18 cellular contexts compared by ENCODE assay signal in genomic region chr2:15412779-15413178, GRCh38.
DNase-seq lines count a peak whose midpoint lies in the region; ATAC-seq and TF ChIP-seq lines count a peak whose summit lies in the region.
"Had no signal": no experiment of that assay in that cellular context is flagged by ENCODE, and none has a peak within 500 bp of the region (broad histone marks: within the 10 kb centered on the region; RNA-seq: fewer than 3 reads in every experiment).

No MANE protein-coding gene starts in this region.

- no peak overlapping the region for H3K4me3 ChIP-seq in cardiac muscle cell
- no peak overlapping the region for H3K4me3 ChIP-seq in right cardiac atrium (ENCODE audit: low read length)
- H3K4me3 ChIP-seq in left ventricle myocardium inferior = no peak overlapping the region
- H3K4me3 ChIP-seq in trophoblast cell (ENCODE audit: low read depth, low read length) = no peak overlapping the region
- H3K4me3 ChIP-seq: BLaER1, K562, MG63, PC-9 had no signal

- peak; percentile 11 for DNase-seq in cardiac muscle cell (ENCODE audit: low read depth in 1 of 2, low spot score in 1 of 2)
- no peak for DNase-seq in right cardiac atrium
- peak; percentile 3 for DNase-seq in MV-4-11 (lab: John Stamatoyannopoulos, UW)
- DNase-seq in left ventricle myocardium inferior = no peak
- no peak for DNase-seq in NCI-H2107 (lab: John Stamatoyannopoulos, UW)
- DNase-seq in trophoblast cell = no peak
- DNase-seq: CD4-positive, CD25-positive, alpha-beta regulatory T cell; H7; MG63; NCI-H1105; NCI-H146; NCI-H2029; NCI-H526 treated with DMSO at 0.1 percent for 48 hours; PC-9; SHP77 had no signal

- 72% methylated on average over 6 of the region's 6 CpGs for WGBS in right cardiac atrium
- 100% methylated on average over 1 of the region's 6 CpGs for WGBS in trophoblast cell (ENCODE audit: extremely low coverage, insufficient coverage, insufficient read length)

- H3K4me1 ChIP-seq in cardiac muscle cell (ENCODE audit: low read depth) = peaks cover 15% of the 10 kb centered on the region
- H3K4me1 ChIP-seq in right cardiac atrium (ENCODE audit: control insufficient read depth, insufficient read depth, low read length) = peaks cover 2% of the 10 kb centered on the region
- H3K4me1 ChIP-seq in left ventricle myocardium inferior = peaks cover 12% of the 10 kb centered on the region
- no peaks in the 10 kb centered on the region for H3K4me1 ChIP-seq in trophoblast cell (ENCODE audit: control insufficient read depth in 1 of 2, insufficient read depth in 2 of 2, low read length in 2 of 2)
- H3K4me1 ChIP-seq: BLaER1 had no signal

- H2AK5ac ChIP-seq in trophoblast cell (ENCODE audit: low read length) = no peak overlapping the region

- no peak overlapping the region for H4K91ac ChIP-seq in trophoblast cell (ENCODE audit: low read depth, low read length)

- H4K8ac ChIP-seq in trophoblast cell (ENCODE audit: low read depth, low read length) = no peak overlapping the region

- H3K27ac ChIP-seq in cardiac muscle cell = no peak overlapping the region
- H3K27ac ChIP-seq in right cardiac atrium (ENCODE audit: low read length) = no peak overlapping the region
- H3K27ac ChIP-seq in left ventricle myocardium inferior (replicated peaks) = peak overlapping the region; percentile 37
- H3K27ac ChIP-seq in trophoblast cell (ENCODE audit: low read depth, low read length) = no peak overlapping the region
- H3K27ac ChIP-seq: BLaER1, PC-9 had no signal

- no peak overlapping the region for H2BK12ac ChIP-seq in trophoblast cell (ENCODE audit: low read length)

- H4K12ac ChIP-seq in trophoblast cell (ENCODE audit: low read depth, low read length) = no peak overlapping the region

- H2BK120ac ChIP-seq in trophoblast cell (ENCODE audit: insufficient read depth, low read length, poor library complexity) = no peak overlapping the region

- no peaks in the 10 kb centered on the region for H3K79me2 ChIP-seq in trophoblast cell (ENCODE audit: control insufficient read depth, insufficient read depth, low read length, poor library complexity)

- H3K27me3 ChIP-seq in cardiac muscle cell (no peaks in the 10 kb centered on the region), right cardiac atrium (ENCODE audit: control insufficient read depth, insufficient read depth) (no peaks in the 10 kb centered on the region), left ventricle myocardium inferior (ENCODE audit: low read depth) (no peaks in the 10 kb centered on the region), trophoblast cell (ENCODE audit: insufficient read depth, low read length) (no peaks in the 10 kb centered on the region)
- H3K27me3 ChIP-seq: BLaER1, MG63 had no signal

- H3K18ac ChIP-seq in trophoblast cell (ENCODE audit: low read length) = no peak overlapping the region

- no peak overlapping the region for H3K4ac ChIP-seq in trophoblast cell (ENCODE audit: low read depth, low read length)

- H3K4me2 ChIP-seq in trophoblast cell (ENCODE audit: low read length) = no peak overlapping the region
- H3K4me2 ChIP-seq: BLaER1, PC-9 had no signal

- no peaks in the 10 kb centered on the region for H3K79me1 ChIP-seq in trophoblast cell (ENCODE audit: low read length)

- H2AFZ ChIP-seq in trophoblast cell (ENCODE audit: insufficient read depth, low read length, poor library complexity) = no peak overlapping the region
- H2AFZ ChIP-seq: PC-9 had no signal

- H3K23ac ChIP-seq in trophoblast cell (ENCODE audit: low read length) = no peak overlapping the region

- H3K9me3 ChIP-seq in cardiac muscle cell (ENCODE audit: low read depth) (no peaks in the 10 kb centered on the region), right cardiac atrium (ENCODE audit: control insufficient read depth, low read length) (no peaks in the 10 kb centered on the region), left ventricle myocardium inferior (replicated peaks) (no peaks in the 10 kb centered on the region), trophoblast cell (ENCODE audit: insufficient read depth, low read depth, low read length) (no peaks in the 10 kb centered on the region)
- H3K9me3 ChIP-seq: BLaER1, MG63 had no signal

- H3K9ac ChIP-seq in trophoblast cell (ENCODE audit: low read length) = no peak overlapping the region
- H3K9ac ChIP-seq: BLaER1 had no signal

- H3K36me3 ChIP-seq in cardiac muscle cell (peaks cover 3% of the 10 kb centered on the region), left ventricle myocardium inferior (peaks cover 68% of the 10 kb centered on the region), trophoblast cell (ENCODE audit: control insufficient read depth in 1 of 2, insufficient read depth in 2 of 2, low read length in 2 of 2) (peaks cover 0 to 5% of the 10 kb centered on the region in 2 experiments)
- H3K36me3 ChIP-seq: MG63 had no signal

- intact Hi-C loops in right cardiac atrium (cut with DNase I) = no loop called here
- intact Hi-C loops in left ventricle myocardium inferior (cut with micrococcal nuclease) = no loop called here

- ATAC-seq in right cardiac atrium (no peak), GM19452 (IDR thresholded peaks at IDR 0.05; ENCODE audit: unreplicated experiment) (no peak)
- ATAC-seq: K562 had no signal

- no peak overlapping the region for H2BK5ac ChIP-seq in trophoblast cell (ENCODE audit: low read depth, low read length, poor library complexity)

- no peak overlapping the region for H3K14ac ChIP-seq in trophoblast cell (ENCODE audit: low read length)

- TF ChIP-seq CTCF in cardiac muscle cell (IDR thresholded peaks at IDR 0.05; ENCODE audit: low read depth, low read length) (no peak), left ventricle myocardium inferior (IDR thresholded peaks at IDR 0.05; ENCODE audit: borderline replicate concordance) (no peak)

Comparison
In these comparisons a context has a peak if more than half of its experiments do, and no peak if none do; other contexts are left out.
1. DNase-seq: peak in cardiac muscle cell (2 of 2) and MV-4-11 (single experiment); none in right cardiac atrium (0 of 3), left ventricle myocardium inferior (single experiment), NCI-H2107 (single experiment) and trophoblast cell (0 of 2).